ENCODE assay signal across 8 cellular contexts in genomic region chr1:54081306-54082270, GRCh38. TPM values are rescaled to one million over a fixed set of nuclear protein-coding genes. Genes with fewer than 3 reads are reported as not detected.
DNase-seq lines count a peak whose midpoint lies in the region; ATAC-seq and TF ChIP-seq lines count a peak whose summit lies in the region.

No MANE protein-coding gene starts in this region.

- H3K4me1 ChIP-seq in DND-41 (ENCODE audit: insufficient read depth, low read length) (no peaks in the 10 kb centered on the region), colonic mucosa (no peaks in the 10 kb centered on the region), lung (ENCODE audit: control insufficient read depth in 2 of 2, insufficient read depth in 2 of 2, low read length in 2 of 2) (peaks cover 2 to 7% of the 10 kb centered on the region in 2 donors)

- no peak overlapping the region for H3K4me3 ChIP-seq in DND-41 (ENCODE audit: low read depth in 1 of 2, low read length in 2 of 2)
- H3K4me3 ChIP-seq in H7 (ENCODE audit: insufficient read depth, low read depth, low read length): no peak overlapping the region
- no peak overlapping the region for H3K4me3 ChIP-seq in colonic mucosa
- no peak overlapping the region for H3K4me3 ChIP-seq in lung

- H3K9ac ChIP-seq in DND-41 (ENCODE audit: low read depth, low read length) (no peak overlapping the region), colonic mucosa (ENCODE audit: low read depth in 2 of 2, low read length in 2 of 2) (peak overlapping the region in 1 of 2 donors; percentile 47)

- intact Hi-C loops in colonic mucosa (cut with DNase I): no loop called here

- TF ChIP-seq CTCF in DND-41 (IDR thresholded peaks at IDR 0.05; ENCODE audit: borderline replicate concordance, extremely low read depth, low read length, poor library complexity, severe bottlenecking) (peak; percentile 82), colonic mucosa (IDR thresholded peaks at IDR 0.05) (peak; percentile 81), lung (IDR thresholded peaks at IDR 0.05; ENCODE audit: control extremely low read depth, extremely low read depth) (peak; percentile 24)

- no peaks in the 10 kb centered on the region for H3K27me3 ChIP-seq in DND-41 (ENCODE audit: insufficient read depth, low read length, poor library complexity)
- H3K27me3 ChIP-seq in H7 (ENCODE audit: control insufficient read depth, insufficient read depth, low read length): no peaks in the 10 kb centered on the region
- no peaks in the 10 kb centered on the region for H3K27me3 ChIP-seq in colonic mucosa
- no peaks in the 10 kb centered on the region for H3K27me3 ChIP-seq in lung (ENCODE audit: control insufficient read depth, insufficient read depth)

- H3K27ac ChIP-seq in DND-41 (ENCODE audit: low read length): no peak overlapping the region
- H3K27ac ChIP-seq in colonic mucosa: no peak overlapping the region
- H3K27ac ChIP-seq in lung (ENCODE audit: low read depth in 1 of 2, low read length in 1 of 2): no peak overlapping the region

- H3K79me2 ChIP-seq in DND-41 (ENCODE audit: insufficient read depth, low read length): no peaks in the 10 kb centered on the region

- no peak overlapping the region for H2AFZ ChIP-seq in DND-41 (ENCODE audit: low read depth, low read length)

- ATAC-seq in DND-41 (ENCODE audit: insufficient read depth, low read depth) (peak; percentile 94), lung (ENCODE audit: insufficient read depth, low FRiP score) (peak; percentile 93), GM21381 (IDR thresholded peaks at IDR 0.05; ENCODE audit: unreplicated experiment) (no peak)

- H4K20me1 ChIP-seq in DND-41 (ENCODE audit: insufficient read depth, low read length): no peaks in the 10 kb centered on the region

- WGBS in lung, 2 donors: 80 to 89% methylated on average over 8 of the region's 8 CpGs

- H3K9me3 ChIP-seq in DND-41 (ENCODE audit: insufficient read depth, low read length, severe bottlenecking): no peaks in the 10 kb centered on the region
- H3K9me3 ChIP-seq in colonic mucosa: no peaks in the 10 kb centered on the region
- H3K9me3 ChIP-seq in lung (ENCODE audit: control insufficient read depth in 2 of 2, insufficient read depth in 1 of 2, low read length in 1 of 2): no peaks in the 10 kb centered on the region

- DNase-seq in DND-41: peak; percentile 62
- DNase-seq in H7: peak; percentile 76
- peak; percentile 51 for DNase-seq in NCI-H1694 treated with DMSO at 0.1 percent for 48 hours (lab: John Stamatoyannopoulos, UW)
- peak; percentile 29 for DNase-seq in activated CD4-positive, alpha-beta T cell treated with anti-CD3 and anti-CD28 coated beads for 1 hour
- peak; percentile 89 for DNase-seq in colonic mucosa
- DNase-seq in lung (ENCODE audit: low spot score): peak; percentile 81
- DNase-seq in stimulated activated CD8-positive, alpha-beta memory T cell treated with anti-CD3 and anti-CD28 coated beads, Interleukin-15, amount 100 ng/mL, for 1 hour (ENCODE audit: low read depth): peak; percentile 28

- 0 out of 2 replicates have a peak, but pooled peaks cover 6% of the 10 kb centered on the region for H3K36me3 ChIP-seq in DND-41 (ENCODE audit: insufficient read depth, low read length)
- H3K36me3 ChIP-seq in H7 (replicated peaks; ENCODE audit: control insufficient read depth, insufficient read depth, low read length): no peaks in the 10 kb centered on the region
- H3K36me3 ChIP-seq in colonic mucosa: no peaks in the 10 kb centered on the region
- H3K36me3 ChIP-seq in lung (ENCODE audit: control insufficient read depth in 2 of 2, insufficient read depth in 2 of 2, low read length in 2 of 2): no peaks in the 10 kb centered on the region

- H3K4me2 ChIP-seq in DND-41 (ENCODE audit: insufficient read depth, low read length): no peak overlapping the region

RNA-seq across cellular contexts. Expression of gene TCEANC2, which starts 28.2 kb away (rescaled TPM):
- 4.3 and 6.4 TPM in 2 replicates for total RNA-seq in H7 (2014; rRNA removed; shearing (Covaris generic))
- 1 to 10 TPM; 4.4 to 5.9 TPM for total RNA-seq in colonic mucosa
- 1 to 10 TPM; 4.6 to 5.3 TPM for total RNA-seq in lung
- 1 to 10 TPM; 1.7 to 2.7 TPM for polyA plus RNA-seq in lung

RNA-seq across cellular contexts. Expression of gene TMEM59, which starts 28.6 kb away (rescaled TPM):
- total RNA-seq in H7 (2014; rRNA removed; shearing (Covaris generic)): 127 and 136 TPM in 2 replicates
- total RNA-seq in colonic mucosa (100 to 1,000 TPM; 470 to 887 TPM), lung (100 to 1,000 TPM; 372 to 468 TPM)
- 100 to 1,000 TPM; 152 to 300 TPM for polyA plus RNA-seq in lung

Comparison
In these comparisons a context has a peak if more than half of its experiments do, and no peak if none do; other contexts are left out.
1. DNase-seq: peak in every context shown above with its lines; median percentile 89 in colonic mucosa; 81 in lung; 76 in H7; 62 in DND-41; 51 in NCI-H1694 treated with DMSO at 0.1 percent for 48 hours; 29 in activated CD4-positive, alpha-beta T cell treated with anti-CD3 and anti-CD28 coated beads for 1 hour; 28 in stimulated activated CD8-positive, alpha-beta memory T cell treated with anti-CD3 and anti-CD28 coated beads, Interleukin-15, amount 100 ng/mL, for 1 hour.
2. CTCF ChIP-seq: peak in every context shown above with its lines; median percentile 82 in DND-41; 81 in colonic mucosa; 24 in lung.